ENCODE assay signal across 1 cellular context in genomic region chr2:70903641-70904340, GRCh38.
TF ChIP-seq lines count a peak whose summit lies in the region.

No MANE protein-coding gene starts in this region.

TF ChIP-seq in HEK293, 187 proteins besides CTCF, POLR2A, EP300 and RAD21:
- TF ChIP-seq KLF1 (tag by site-specific recombination; IDR thresholded peaks at IDR 0.05) (peak; percentile 30; the same call in 1 of the 2 replicates), ZNF169 (tag by site-specific recombination; IDR thresholded peaks at IDR 0.05) (no peak)
